ENCODE assay signal across 12 cellular contexts in the genomic region with DNA sequence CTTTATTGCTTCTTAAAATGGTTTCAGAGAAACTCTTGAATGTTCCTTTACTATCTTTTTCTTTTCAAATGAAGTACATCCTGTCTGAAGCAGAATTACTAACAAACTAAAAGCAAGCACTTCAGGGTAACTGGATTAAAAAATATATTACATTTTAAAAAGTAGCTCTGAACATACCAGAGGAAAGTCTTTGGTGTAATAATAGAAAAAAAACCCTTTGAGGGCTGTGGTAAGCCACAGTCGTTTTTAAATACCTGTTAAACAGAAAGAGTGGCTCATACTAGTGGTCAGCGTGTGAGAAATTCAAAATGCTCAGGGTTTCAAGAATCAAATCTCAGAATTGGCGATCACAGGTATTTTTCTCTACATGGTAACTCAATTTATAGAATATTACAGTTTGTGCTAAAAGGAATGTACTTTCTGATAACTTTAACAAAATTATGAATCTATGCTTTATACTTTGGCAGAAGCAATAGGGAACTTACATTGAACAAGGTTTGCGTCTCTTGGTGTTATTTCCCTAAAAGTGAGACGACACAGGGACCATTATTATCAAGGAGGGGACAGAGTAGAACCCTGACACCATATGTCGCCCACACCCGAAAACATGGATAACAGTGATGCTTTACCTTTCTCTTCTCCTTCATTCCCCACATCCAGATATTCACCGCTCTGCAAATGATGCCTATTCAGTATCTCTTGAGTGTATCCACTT.
DNase-seq lines count a peak whose midpoint lies in the region; ATAC-seq, FAIRE-seq and TF ChIP-seq lines count a peak whose summit lies in the region.
"Had no signal": no experiment of that assay in that cellular context is flagged by ENCODE, and none has a peak within 500 bp of the region (broad histone marks: within the 10 kb centered on the region; RNA-seq: fewer than 3 reads in every experiment).

No MANE protein-coding gene starts in this region.

- H3K36me3 ChIP-seq in CD4-positive, alpha-beta memory T cell (ENCODE audit: insufficient read depth, low read length) = no peaks in the 10 kb centered on the region
- H3K36me3 ChIP-seq: cardiac muscle cell had no signal

- H3K27me3 Mint-ChIP-seq in CD4-positive, alpha-beta memory T cell = no peaks in the 10 kb centered on the region
- no peaks in the 10 kb centered on the region for H3K27me3 Mint-ChIP-seq in activated CD4-positive, alpha-beta memory T cell treated with anti-CD3 and anti-CD28 coated beads for 36 hours

- POLR2A ChIA-PET in CD4-positive, alpha-beta memory T cell (lab: Charles Lee; ENCODE audit: partially characterized antibody) = interaction anchor here (0.8 to 5.7 kb wide), 6 partner anchors 10 to 196 kb away, joined by 3 to 33 read pairs (median 6); a partner anchor contains a TSS
- POLR2A ChIA-PET in activated CD4-positive, alpha-beta memory T cell treated with anti-CD3 and anti-CD28 coated beads for 36 hours (lab: Charles Lee) = interaction anchor here (0.7 to 1.4 kb wide), 2 partner anchors 56 to 187 kb away, joined by 3 to 4 read pairs; no protein-coding TSS in a partner anchor

- no peak for TF ChIP-seq POLR2A in H54 (IDR thresholded peaks at IDR 0.05; ENCODE audit: low read depth, low read length)

- CTCF ChIA-PET in CD4-positive, alpha-beta memory T cell (lab: Charles Lee; ENCODE audit: partially characterized antibody) = interaction anchor here (1.0 to 1.7 kb wide), 7 partner anchors 9 to 235 kb away, joined by 3 to 5 read pairs (median 4); no protein-coding TSS in a partner anchor
- CTCF ChIA-PET in activated CD4-positive, alpha-beta memory T cell treated with anti-CD3 and anti-CD28 coated beads for 36 hours (lab: Charles Lee) = interaction anchor here (0.8 to 3.8 kb wide), 6 partner anchors 14 to 187 kb away, joined by 3 to 13 read pairs (median 4); no protein-coding TSS in a partner anchor

- no peak overlapping the region for H3K27ac ChIP-seq in CD4-positive, alpha-beta memory T cell (ENCODE audit: low read depth, low read length)
- H3K27ac ChIP-seq: cardiac muscle cell had no signal

- peak overlapping the region in 1 of 2 donors; percentile 4 for H3K4me3 ChIP-seq in CD4-positive, alpha-beta memory T cell (ENCODE audit: low read length in 2 of 2)
- H3K4me3 ChIP-seq: cardiac muscle cell, K562 had no signal

- H3K36me3 Mint-ChIP-seq in CD4-positive, alpha-beta memory T cell = no peaks in the 10 kb centered on the region
- peaks cover 3% of the 10 kb centered on the region for H3K36me3 Mint-ChIP-seq in activated CD4-positive, alpha-beta memory T cell treated with anti-CD3 and anti-CD28 coated beads for 36 hours

- peaks cover 40% of the 10 kb centered on the region for H3K4me1 ChIP-seq in CD4-positive, alpha-beta memory T cell (ENCODE audit: insufficient read depth, low read length)

- peak in 3 of 5 donors; percentile 22 to 39 (median 32) for DNase-seq in CD4-positive, alpha-beta memory T cell
- DNase-seq in activated CD4-positive, alpha-beta memory T cell treated with anti-CD3 and anti-CD28 coated beads for 36 hours = no peak
- no peak for DNase-seq in NCI-H2227 (lab: John Stamatoyannopoulos, UW; ENCODE audit: unreplicated experiment)
- no peak for DNase-seq in H54 (ENCODE audit: insufficient read length, low spot score)
- DNase-seq in RKO (ENCODE audit: low spot score) = no peak
- no peak for DNase-seq in C1 segment of cervical spinal cord (lab: John Stamatoyannopoulos, UW)
- DNase-seq: DMS53, trophoblast cell had no signal

- ATAC-seq in GM19035 (IDR thresholded peaks at IDR 0.05; ENCODE audit: unreplicated experiment) (peak; percentile 97), HG02943 (IDR thresholded peaks at IDR 0.05; ENCODE audit: low read depth, unreplicated experiment) (peak; percentile 96)
- ATAC-seq: K562 had no signal

- no peaks in the 10 kb centered on the region for H3K9me3 ChIP-seq in CD4-positive, alpha-beta memory T cell (ENCODE audit: control insufficient read depth in 1 of 2, low read length in 2 of 2)

- H3K9me3 Mint-ChIP-seq in CD4-positive, alpha-beta memory T cell = peaks cover 0 to 2% (median 0%) of the 10 kb centered on the region in 8 donors
- H3K9me3 Mint-ChIP-seq in activated CD4-positive, alpha-beta memory T cell treated with anti-CD3 and anti-CD28 coated beads for 36 hours = peaks cover 2% of the 10 kb centered on the region

- H3K4me3 Mint-ChIP-seq in CD4-positive, alpha-beta memory T cell = peak overlapping the region in 6 of 8 donors; percentile 40 to 59 (median 46)
- no peak overlapping the region for H3K4me3 Mint-ChIP-seq in activated CD4-positive, alpha-beta memory T cell treated with anti-CD3 and anti-CD28 coated beads for 36 hours

- intact Hi-C loops in CD4-positive, alpha-beta memory T cell (cut with micrococcal nuclease) = no loop called here
- intact Hi-C loops in activated CD4-positive, alpha-beta memory T cell treated with anti-CD3 and anti-CD28 coated beads for 36 hours (cut with micrococcal nuclease) = loop anchor here (1.0 to 5.0 kb wide), 6 partner anchors 8 to 225 kb away; a partner anchor contains a TSS

- H3K27ac Mint-ChIP-seq in CD4-positive, alpha-beta memory T cell = peak overlapping the region; percentile 60 to 90 (median 82)
- peak overlapping the region; percentile 1 for H3K27ac Mint-ChIP-seq in activated CD4-positive, alpha-beta memory T cell treated with anti-CD3 and anti-CD28 coated beads for 36 hours

- peaks cover 38 to 61% (median 48%) of the 10 kb centered on the region in 4 donors for H3K4me1 Mint-ChIP-seq in CD4-positive, alpha-beta memory T cell
- H3K4me1 Mint-ChIP-seq in activated CD4-positive, alpha-beta memory T cell treated with anti-CD3 and anti-CD28 coated beads for 36 hours (ENCODE audit: low read depth) = peaks cover 43% of the 10 kb centered on the region

- H3K27me3 ChIP-seq in CD4-positive, alpha-beta memory T cell (ENCODE audit: insufficient read depth, low read length) = no peaks in the 10 kb centered on the region
- H3K27me3 ChIP-seq: cardiac muscle cell had no signal

- FAIRE-seq in H54 (lab: Jason Lieb, UNC) = no peak
- FAIRE-seq: K562 had no signal

Comparison
In these comparisons a context has a peak if more than half of its experiments do, and no peak if none do; other contexts are left out.
1. DNase-seq: peak in CD4-positive, alpha-beta memory T cell (3 of 5); none in activated CD4-positive, alpha-beta memory T cell treated with anti-CD3 and anti-CD28 coated beads for 36 hours (single experiment), NCI-H2227 (single experiment), H54 (single experiment), RKO (single experiment) and C1 segment of cervical spinal cord (0 of 14).